ENCODE assay signal across 8 cellular contexts in genomic region chr1:220094016-220094911, GRCh38. TPM values are rescaled to one million over a fixed set of nuclear protein-coding genes. Genes with fewer than 3 reads are reported as not detected.
A peak's percentile ranks its signal among the peaks of the same experiment; 100 is the strongest.
DNase-seq lines count a peak whose midpoint lies in the region; ATAC-seq, FAIRE-seq and TF ChIP-seq lines count a peak whose summit lies in the region.

TSS of gene IARS2 (plus strand) at chr1:220094132. CDS start at chr1:220094217, 85 bp downstream.

- no TSS peak for BruUV-seq in HepG2 (replicated peaks; lab: Mats Ljungman, UMichigan)

- in situ Hi-C loops in HepG2 (cut with HindIII; ENCODE audit: extremely low pct_ligation_motif_present, low pct_unique_long_range_greater_than_20kb) = no loop called here

- TF ChIP-seq POLR2A in HepG2 (IDR thresholded peaks at IDR 0.05; ENCODE audit: insufficient read depth in 1 of 2, low read depth in 2 of 2, low read length in 2 of 2) = peak; percentile 58 to 87; a peak in 3 of 4 replicates

- H3K4me1 ChIP-seq in HepG2 (ENCODE audit: insufficient read depth, low read length) = peaks cover 31% of the 10 kb centered on the region

- H3K4me2 ChIP-seq in HepG2 (ENCODE audit: low read depth, low read length) = peak within 1 kb of the TSS; percentile 89

- peaks cover 33% of the 10 kb centered on the region for H3K4me1 Mint-ChIP-seq in activated CD4-positive, alpha-beta T cell treated with anti-CD3 and anti-CD28 coated beads, Interleukin-2, amount 10 ng/mL, durations not matched to agents 7 days and 5 days
- H3K4me1 Mint-ChIP-seq in dendritic cell treated with granulocyte-macrophage colony-stimulating factor and Interleukin-4, amounts not matched to agents 40 ng/mL and 50 ng/mL, for 4 days (ENCODE audit: low read depth) = peaks cover 12% of the 10 kb centered on the region

- no peak for TF ChIP-seq CTCF in HepG2 (CRISPR knock-in tag; IDR thresholded peaks at IDR 0.05)

- peaks cover 18% of the 10 kb centered on the region for H3K79me2 ChIP-seq in HepG2 (ENCODE audit: insufficient read depth, low read length)

- intact Hi-C loops in dendritic cell treated with granulocyte-macrophage colony-stimulating factor and Interleukin-4, amounts not matched to agents 40 ng/mL and 50 ng/mL, for 4 days (cut with micrococcal nuclease) = loop anchor here (1.0 to 5.0 kb wide), 2 partner anchors 48 to 178 kb away; partner anchors contain the start of genes EPRS1 and RAB3GAP2
- intact Hi-C loops in HepG2 (cut with micrococcal nuclease; ENCODE audit: unreplicated experiment) = loop anchor here (1.0 kb wide), 1 partner anchor 48 kb away; the partner anchor contains the start of gene EPRS1

- H2AFZ ChIP-seq in HepG2 (ENCODE audit: low read length) = peak within 1 kb of the TSS; percentile 98

- H3K9me3 ChIP-seq in HepG2 (ENCODE audit: low read length) = no peaks in the 10 kb centered on the region

- H3K36me3 Mint-ChIP-seq in activated CD4-positive, alpha-beta T cell treated with anti-CD3 and anti-CD28 coated beads, Interleukin-2, amount 10 ng/mL, durations not matched to agents 7 days and 5 days (ENCODE audit: low read depth) = peaks cover 21% of the 10 kb centered on the region
- peaks cover 40% of the 10 kb centered on the region for H3K36me3 Mint-ChIP-seq in dendritic cell treated with granulocyte-macrophage colony-stimulating factor and Interleukin-4, amounts not matched to agents 40 ng/mL and 50 ng/mL, for 4 days (ENCODE audit: low read depth)

- no peaks in the 10 kb centered on the region; a peak in 1 of 5 replicates for H3K27me3 ChIP-seq in HepG2 (ENCODE audit: control insufficient read depth in 1 of 2, insufficient read depth in 2 of 2, low read length in 2 of 2)

- TF ChIP-seq EP300 in HepG2 (IDR thresholded peaks at IDR 0.05; ENCODE audit: low read depth in 2 of 2, low read length in 2 of 2) = 0 out of 4 replicates have a peak, but pooled peaks of 1 of the 2 experiments have one; percentile 8
- TF ChIP-seq EP300 in HepG2 (CRISPR knock-in tag; IDR thresholded peaks at IDR 0.05; ENCODE audit: borderline replicate concordance) = no peak

- peak within 1 kb of the TSS; percentile 74 for H3K4me3 Mint-ChIP-seq in activated CD4-positive, alpha-beta T cell treated with anti-CD3 and anti-CD28 coated beads, Interleukin-2, amount 10 ng/mL, durations not matched to agents 7 days and 5 days
- H3K4me3 Mint-ChIP-seq in dendritic cell treated with granulocyte-macrophage colony-stimulating factor and Interleukin-4, amounts not matched to agents 40 ng/mL and 50 ng/mL, for 4 days = peak within 1 kb of the TSS; percentile 78

- ATAC-seq in GM18873 (IDR thresholded peaks at IDR 0.05; ENCODE audit: low FRiP score, unreplicated experiment) (peak; percentile 41), HG03139 (IDR thresholded peaks at IDR 0.05; ENCODE audit: unreplicated experiment) (peak; percentile 55), HepG2 (peak; percentile 85)

- DNase-seq in AG08396 (ENCODE audit: low spot score) = peak; percentile 96
- peak; percentile 80 for DNase-seq in NCI-H510A (lab: John Stamatoyannopoulos, UW)
- peak; percentile 91 for DNase-seq in activated CD4-positive, alpha-beta T cell treated with anti-CD3 and anti-CD28 coated beads, Interleukin-2, amount 10 ng/mL, durations not matched to agents 7 days and 5 days
- DNase-seq in HepG2 (ENCODE audit: low spot score) = peak; percentile 80
- DNase-seq in stimulated activated CD4-positive, alpha-beta T cell treated with anti-CD3 and anti-CD28 coated beads, Interleukin-4, amount 100 ng/mL, for 1 hour = peak; percentile 94

- peak within 1 kb of the TSS; percentile 84 for H3K9ac ChIP-seq in HepG2 (ENCODE audit: insufficient read depth, low read depth, low read length)

- peak within 1 kb of the TSS; percentile 79 for H3K27ac Mint-ChIP-seq in activated CD4-positive, alpha-beta T cell treated with anti-CD3 and anti-CD28 coated beads, Interleukin-2, amount 10 ng/mL, durations not matched to agents 7 days and 5 days
- peak within 1 kb of the TSS; percentile 63 for H3K27ac Mint-ChIP-seq in dendritic cell treated with granulocyte-macrophage colony-stimulating factor and Interleukin-4, amounts not matched to agents 40 ng/mL and 50 ng/mL, for 4 days

- CTCF ChIA-PET in activated CD4-positive, alpha-beta T cell treated with anti-CD3 and anti-CD28 coated beads, Interleukin-2, amount 10 ng/mL, durations not matched to agents 7 days and 5 days (lab: Charles Lee) = interaction anchor here (0.9 kb wide), 1 partner anchor 13 kb away, joined by 3 read pairs; no protein-coding TSS in a partner anchor
- CTCF ChIA-PET in HepG2 (lab: Yijun Ruan, JAX; ENCODE audit: low intra/inter-chr PET ratio, low total read pairs) = no interaction called here

- peak within 1 kb of the TSS; percentile 91 for H3K27ac ChIP-seq in HepG2 (ENCODE audit: extremely low read length, insufficient read depth, low read length)

- H3K4me3 ChIP-seq in HepG2 (replicated peaks in 1 of 3; ENCODE audit: insufficient read depth in 1 of 3, low read depth in 2 of 3, low read length in 3 of 3) = peak within 1 kb of the TSS; percentile 91 to 97 (median 97)

- under 1% methylated on average over 21 of the region's 73 CpGs for WGBS in HepG2 (ENCODE audit: low lambda C conversion rate)

- no peaks in the 10 kb centered on the region for H3K27me3 Mint-ChIP-seq in activated CD4-positive, alpha-beta T cell treated with anti-CD3 and anti-CD28 coated beads, Interleukin-2, amount 10 ng/mL, durations not matched to agents 7 days and 5 days
- H3K27me3 Mint-ChIP-seq in dendritic cell treated with granulocyte-macrophage colony-stimulating factor and Interleukin-4, amounts not matched to agents 40 ng/mL and 50 ng/mL, for 4 days = no peaks in the 10 kb centered on the region

- H3K9me3 Mint-ChIP-seq in activated CD4-positive, alpha-beta T cell treated with anti-CD3 and anti-CD28 coated beads, Interleukin-2, amount 10 ng/mL, durations not matched to agents 7 days and 5 days = no peaks in the 10 kb centered on the region
- no peaks in the 10 kb centered on the region for H3K9me3 Mint-ChIP-seq in dendritic cell treated with granulocyte-macrophage colony-stimulating factor and Interleukin-4, amounts not matched to agents 40 ng/mL and 50 ng/mL, for 4 days

- peak; percentile 31 for TF ChIP-seq RAD21 in HepG2 (CRISPR knock-in tag; IDR thresholded peaks at IDR 0.05)

- no peaks in the 10 kb centered on the region for H4K20me1 ChIP-seq in HepG2 (ENCODE audit: insufficient read depth, low read length)

- POLR2A ChIA-PET in activated CD4-positive, alpha-beta T cell treated with anti-CD3 and anti-CD28 coated beads, Interleukin-2, amount 10 ng/mL, durations not matched to agents 7 days and 5 days (lab: Charles Lee) = no interaction called here
- POLR2A ChIA-PET in HepG2 (lab: Yijun Ruan, JAX) = interaction anchor here (0.7 to 2.5 kb wide), 3 partner anchors 48 to 101 kb away, joined by 3 to 9 read pairs (median 3); partner anchors contain the start of gene EPRS1

- no peak for FAIRE-seq in HepG2 (lab: Jason Lieb, UNC)

- peaks cover 1 to 5% of the 10 kb centered on the region in 2 experiments; a peak in 1 of 5 replicates for H3K36me3 ChIP-seq in HepG2 (replicated peaks in 1 of 2; ENCODE audit: control insufficient read depth in 1 of 2, insufficient read depth in 2 of 2, low read length in 2 of 2)

TF ChIP-seq in HepG2, 621 proteins besides CTCF, POLR2A, EP300 and RAD21 (continues in another document):
- TF ChIP-seq JUND (CRISPR knock-in tag; IDR thresholded peaks at IDR 0.05) = no peak
- TF ChIP-seq, protein P1, sequence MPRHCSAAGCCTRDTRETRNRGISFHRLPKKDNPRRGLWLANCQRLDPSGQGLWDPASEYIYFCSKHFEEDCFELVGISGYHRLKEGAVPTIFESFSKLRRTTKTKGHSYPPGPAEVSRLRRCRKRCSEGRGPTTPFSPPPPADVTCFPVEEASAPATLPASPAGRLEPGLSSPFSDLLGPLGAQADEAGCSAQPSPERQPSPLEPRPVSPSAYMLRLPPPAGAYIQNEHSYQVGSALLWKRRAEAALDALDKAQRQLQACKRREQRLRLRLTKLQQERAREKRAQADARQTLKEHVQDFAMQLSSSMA (CRISPR knock-in tag; IDR thresholded peaks at IDR 0.05) = peak; percentile 75; the same call in 1 of the 2 replicates
- no peak for TF ChIP-seq ZBTB8A (CRISPR knock-in tag; IDR thresholded peaks at IDR 0.05; ENCODE audit: borderline replicate concordance, low read depth)
- no peak for TF ChIP-seq GATAD2A (CRISPR knock-in tag; IDR thresholded peaks at IDR 0.05)

RNA-seq across cellular contexts. Expression of gene IARS2, which starts in this region (rescaled TPM):
- total RNA-seq in activated CD4-positive, alpha-beta T cell treated with anti-CD3 and anti-CD28 coated beads, Interleukin-2, amount 10 ng/mL, durations not matched to agents 7 days and 5 days = 10 to 100 TPM; 55.4 to 55.8 TPM
- total RNA-seq in HepG2 (2016; rRNA removed; fragmentation: Illumina TruSeq; extraction: Trizol) = 122 and 130 TPM in 2 replicates
- total RNA-seq in HepG2 (2016; cell fraction: cytosol; rRNA removed; fragmentation: Illumina TruSeq; extraction: Trizol; ENCODE audit: low read depth) = 16.6 and 19.1 TPM in 2 replicates
- total RNA-seq in HepG2 (2016; cell fraction: insoluble cytoplasmic fraction; rRNA removed; fragmentation: Illumina TruSeq; extraction: Trizol) = 120 and 124 TPM in 2 replicates
- 40.8 and 44.8 TPM in 2 replicates for total RNA-seq in HepG2 (2016; cell fraction: membrane; rRNA removed; fragmentation: Illumina TruSeq; extraction: Trizol)
- total RNA-seq in HepG2 (2016; cell fraction: nucleus; rRNA removed; fragmentation: Illumina TruSeq; extraction: Trizol) = 73.1 and 86.9 TPM in 2 replicates
- 26.2 and 28.6 TPM in 2 replicates for polyA plus RNA-seq in HepG2 (2011; rRNA removed)
- 14.1 and 21.4 TPM in 2 replicates for polyA plus RNA-seq in HepG2 (2011; cell fraction: cytosol; rRNA removed)
- polyA plus RNA-seq in HepG2 (2011; cell fraction: nucleus; rRNA removed) = 11.0 and 12.0 TPM in 2 replicates
- 71.9 and 104 TPM in 2 replicates for polyA plus RNA-seq in HepG2 (2012)
- polyA plus RNA-seq in HepG2 (2016; cell fraction: cytosol; fragmentation: Illumina TruSeq; extraction: Trizol; ENCODE audit: low read depth) = 7.5 and 8.6 TPM in 2 replicates
- polyA plus RNA-seq in HepG2 (2016; cell fraction: insoluble cytoplasmic fraction; fragmentation: Illumina TruSeq; extraction: Trizol; ENCODE audit: low read depth) = 97.9 and 98.9 TPM in 2 replicates
- 17.7 and 22.8 TPM in 2 replicates for polyA plus RNA-seq in HepG2 (2016; cell fraction: membrane; fragmentation: Illumina TruSeq; extraction: Trizol; ENCODE audit: low read depth)
- polyA plus RNA-seq in HepG2 (2016; cell fraction: nucleus; fragmentation: Illumina TruSeq; extraction: Trizol; ENCODE audit: insufficient read depth, low read depth) = 65.0 and 69.9 TPM in 2 replicates
- 29.3 and 35.1 TPM in 2 replicates for polyA minus RNA-seq in HepG2 (2011; rRNA and poly(A)+ RNA removed; ENCODE audit: low replicate concordance)
- polyA minus RNA-seq in HepG2 (2011; cell fraction: cytosol; rRNA and poly(A)+ RNA removed) = 32.2 and 35.2 TPM in 2 replicates
- 28.1 and 35.4 TPM in 2 replicates for polyA minus RNA-seq in HepG2 (2011; cell fraction: nucleus; rRNA and poly(A)+ RNA removed)

Comparison
In these comparisons a context has a peak if more than half of its experiments do, and no peak if none do; other contexts are left out.
1. Peak in every context shown above with its lines: DNase-seq, ATAC-seq, H3K4me3 ChIP-seq and H3K27ac ChIP-seq.